27 cellular contexts compared by ENCODE assay signal in genomic region chr2:219636144-219636915, GRCh38. TPM values are rescaled to one million over a fixed set of nuclear protein-coding genes. Genes with fewer than 3 reads are reported as not detected.
DNase-seq lines count a peak whose midpoint lies in the region; ATAC-seq and TF ChIP-seq lines count a peak whose summit lies in the region.
"Had no signal": no experiment of that assay in that cellular context is flagged by ENCODE, and none has a peak within 500 bp of the region (broad histone marks: within the 10 kb centered on the region; RNA-seq: fewer than 3 reads in every experiment).

No MANE protein-coding gene starts in this region.

- peaks cover 2% of the 10 kb centered on the region for H3K4me1 Mint-ChIP-seq in activated CD4-positive, alpha-beta T cell treated with anti-CD3 and anti-CD28 coated beads, Interleukin-2, amount 10 ng/mL, durations not matched to agents 7 days and 5 days

- no peak for DNase-seq in activated CD4-positive, alpha-beta T cell treated with anti-CD3 and anti-CD28 coated beads, Interleukin-2, amount 10 ng/mL, durations not matched to agents 7 days and 5 days
- DNase-seq in activated CD4-positive, alpha-beta T cell treated with anti-CD3 and anti-CD28 coated beads, Interleukin-2, amount 50 U/mL, for 1 hour = no peak
- DNase-seq in HuH-7 (ENCODE audit: low spot score) (peak; percentile 9), left ventricle myocardium superior (peak; percentile 25), sigmoid colon (peak; percentile 53), epidermal melanocyte (ENCODE audit: insufficient read length, low spot score) (no peak)
- no peak for DNase-seq in stimulated activated naive CD4-positive, alpha-beta T cell (lab: John Stamatoyannopoulos, UW)
- no peak for DNase-seq in stimulated activated naive CD8-positive, alpha-beta T cell treated with anti-CD3 and anti-CD28 coated beads, Interleukin-15, Interleukin-2, amounts not matched to agents 100 U/mL and 50 U/mL, for 24 hours
- DNase-seq: activated CD8-positive, alpha-beta T cell treated with anti-CD3 and anti-CD28 coated beads, Interleukin-2, amount 10 ng/mL, durations not matched to agents 7 days and 5 days; activated effector memory CD4-positive, alpha-beta T cell treated with Interleukin-2 at 50 U/mL for 16 hours; activated T-cell treated with anti-CD3 and anti-CD28 coated beads for 4 hours; AML-193; anterior cingulate cortex; effector CD4-positive, alpha-beta T cell; erythroblast; glutamatergic neuron; NCI-H1105; NCI-H2081 treated with DMSO at 0.1 percent for 48 hours; NCI-H226; SHP77 treated with DMSO at 0.1 percent for 48 hours; testis had no signal

- no peaks in the 10 kb centered on the region for H3K36me3 ChIP-seq in sigmoid colon
- H3K36me3 ChIP-seq: breast epithelium had no signal

- H3K27me3 Mint-ChIP-seq in activated CD4-positive, alpha-beta T cell treated with anti-CD3 and anti-CD28 coated beads, Interleukin-2, amount 10 ng/mL, durations not matched to agents 7 days and 5 days = no peaks in the 10 kb centered on the region

- no peaks in the 10 kb centered on the region for H3K36me3 Mint-ChIP-seq in activated CD4-positive, alpha-beta T cell treated with anti-CD3 and anti-CD28 coated beads, Interleukin-2, amount 10 ng/mL, durations not matched to agents 7 days and 5 days (ENCODE audit: low read depth)
- H3K36me3 Mint-ChIP-seq: activated naive CD8-positive, alpha-beta T cell; natural killer cell treated with Interleukin-12 subunit alpha and Interleukin-12 subunit beta and Interleukin-15 and Interleukin-18, amount 100 ng/mL, for 72 hours had no signal

- no peaks in the 10 kb centered on the region for H3K4me1 ChIP-seq in sigmoid colon
- H3K4me1 ChIP-seq: breast epithelium had no signal

- POLR2A ChIA-PET in activated CD4-positive, alpha-beta T cell treated with anti-CD3 and anti-CD28 coated beads, Interleukin-2, amount 10 ng/mL, durations not matched to agents 7 days and 5 days (lab: Charles Lee) = no interaction called here

- no peak for TF ChIP-seq CTCF in sigmoid colon (IDR thresholded peaks at IDR 0.05)

- no peak for TF ChIP-seq EP300 in sigmoid colon (IDR thresholded peaks at IDR 0.05)

- no peaks in the 10 kb centered on the region for H3K9me3 Mint-ChIP-seq in activated CD4-positive, alpha-beta T cell treated with anti-CD3 and anti-CD28 coated beads, Interleukin-2, amount 10 ng/mL, durations not matched to agents 7 days and 5 days
- H3K9me3 Mint-ChIP-seq: CD4-positive, alpha-beta T cell; natural killer cell treated with Interleukin-12 subunit alpha and Interleukin-12 subunit beta and Interleukin-15 and Interleukin-18, amount 100 ng/mL, for 72 hours; stimulated activated naive CD8-positive, alpha-beta T cell treated with anti-CD3 and anti-CD28 coated beads, Interleukin-15, Interleukin-2, amounts not matched to agents 100 ng/mL and 50 ng/mL, for 24 hours had no signal

- intact Hi-C loops in left ventricle myocardium superior (cut with micrococcal nuclease) = no loop called here
- intact Hi-C loops in sigmoid colon (cut with DNase I) = no loop called here

- no peaks in the 10 kb centered on the region for H3K9me3 ChIP-seq in sigmoid colon
- H3K9me3 ChIP-seq: breast epithelium, testis had no signal

- no peak overlapping the region for H3K27ac ChIP-seq in sigmoid colon
- H3K27ac ChIP-seq: breast epithelium, skin epidermis, testis had no signal

- TF ChIP-seq POLR2A in sigmoid colon (IDR thresholded peaks at IDR 0.05) = no peak

- no peak for ATAC-seq in left ventricle myocardium superior
- no peak for ATAC-seq in stimulated activated naive CD8-positive, alpha-beta T cell treated with anti-CD3 and anti-CD28 coated beads, Interleukin-15, Interleukin-2, amounts not matched to agents 100 U/mL and 50 U/mL, for 24 hours
- ATAC-seq: activated CD8-positive, alpha-beta T cell treated with anti-CD3 and anti-CD28 coated beads, Interleukin-2, amount 10 ng/mL, durations not matched to agents 7 days and 5 days; natural killer cell treated with Interleukin-12 subunit alpha and Interleukin-12 subunit beta and Interleukin-15 and Interleukin-18, amount 100 ng/mL, for 72 hours had no signal

- CTCF ChIA-PET in activated CD4-positive, alpha-beta T cell treated with anti-CD3 and anti-CD28 coated beads, Interleukin-2, amount 10 ng/mL, durations not matched to agents 7 days and 5 days (lab: Charles Lee) = interaction anchor here (0.9 kb wide), 1 partner anchor 8 kb away, joined by 3 read pairs; no protein-coding TSS in a partner anchor

- no peak overlapping the region for H3K4me3 ChIP-seq in sigmoid colon
- H3K4me3 ChIP-seq: breast epithelium, skin epidermis, testis had no signal

- WGBS in sigmoid colon, 2 donors = 82 to 89% methylated on average over 24 of the region's 24 CpGs

- no peak overlapping the region for H3K4me3 Mint-ChIP-seq in activated CD4-positive, alpha-beta T cell treated with anti-CD3 and anti-CD28 coated beads, Interleukin-2, amount 10 ng/mL, durations not matched to agents 7 days and 5 days
- H3K4me3 Mint-ChIP-seq: activated CD8-positive, alpha-beta T cell treated with anti-CD3 and anti-CD28 coated beads, Interleukin-2, amount 10 ng/mL, durations not matched to agents 7 days and 5 days; activated naive CD8-positive, alpha-beta T cell; CD4-positive, alpha-beta T cell; natural killer cell treated with Interleukin-12 subunit alpha and Interleukin-12 subunit beta and Interleukin-15 and Interleukin-18, amount 100 ng/mL, for 72 hours; stimulated activated naive CD8-positive, alpha-beta T cell treated with anti-CD3 and anti-CD28 coated beads, Interleukin-15, Interleukin-2, amounts not matched to agents 100 ng/mL and 50 ng/mL, for 24 hours had no signal

- no peaks in the 10 kb centered on the region for H3K27me3 ChIP-seq in sigmoid colon
- H3K27me3 ChIP-seq: breast epithelium, testis had no signal

- peak overlapping the region; percentile 42 for H3K27ac Mint-ChIP-seq in activated CD4-positive, alpha-beta T cell treated with anti-CD3 and anti-CD28 coated beads, Interleukin-2, amount 10 ng/mL, durations not matched to agents 7 days and 5 days
- H3K27ac Mint-ChIP-seq: activated CD8-positive, alpha-beta T cell treated with anti-CD3 and anti-CD28 coated beads, Interleukin-2, amount 10 ng/mL, durations not matched to agents 7 days and 5 days; activated naive CD8-positive, alpha-beta T cell; CD4-positive, alpha-beta T cell; natural killer cell treated with Interleukin-12 subunit alpha and Interleukin-12 subunit beta and Interleukin-15 and Interleukin-18, amount 100 ng/mL, for 72 hours; stimulated activated naive CD8-positive, alpha-beta T cell treated with anti-CD3 and anti-CD28 coated beads, Interleukin-15, Interleukin-2, amounts not matched to agents 100 ng/mL and 50 ng/mL, for 24 hours had no signal

RNA-seq across cellular contexts. Expression of gene SLC4A3, which starts 8.9 kb away (rescaled TPM):
- total RNA-seq in activated CD4-positive, alpha-beta T cell treated with anti-CD3 and anti-CD28 coated beads, Interleukin-2, amount 10 ng/mL, durations not matched to agents 7 days and 5 days = not detected
- 456 TPM for total RNA-seq in left ventricle myocardium superior
- total RNA-seq in sigmoid colon = 1 to 10 TPM in 3 of 4 donors, under 1 TPM in 1; 0.99 to 5.0 (median 1.1) TPM
- 1 to 10 TPM in 1 of 3 donors, under 1 TPM in 2; under 0.01 to 1.0 (median 0.46) TPM for polyA plus RNA-seq in sigmoid colon
- total RNA-seq: activated CD8-positive, alpha-beta T cell treated with anti-CD3 and anti-CD28 coated beads, Interleukin-2, amount 10 ng/mL, durations not matched to agents 7 days and 5 days; natural killer cell treated with Interleukin-12 subunit alpha and Interleukin-12 subunit beta and Interleukin-15 and Interleukin-18, amount 100 ng/mL, for 72 hours had no signal

RNA-seq across cellular contexts. Expression of gene STK11IP, which starts 38.7 kb away (rescaled TPM):
- 10 to 100 TPM; 35.3 to 40.3 TPM for total RNA-seq in activated CD4-positive, alpha-beta T cell treated with anti-CD3 and anti-CD28 coated beads, Interleukin-2, amount 10 ng/mL, durations not matched to agents 7 days and 5 days
- total RNA-seq in left ventricle myocardium superior (14.0 TPM), sigmoid colon (10 to 100 TPM in 2 of 4 donors, 1 to 10 TPM in 2; 8.4 to 13.0 (median 10.1) TPM)
- 10 to 100 TPM in 2 of 3 donors, 1 to 10 TPM in 1; 6.9 to 36.7 (median 10.8) TPM for polyA plus RNA-seq in sigmoid colon

Comparison
In these comparisons a context has a peak if more than half of its experiments do, and no peak if none do; other contexts are left out.
1. DNase-seq: peak in HuH-7 (single experiment), left ventricle myocardium superior (single experiment) and sigmoid colon (single experiment); none in activated CD4-positive, alpha-beta T cell treated with anti-CD3 and anti-CD28 coated beads, Interleukin-2, amount 10 ng/mL, durations not matched to agents 7 days and 5 days (single experiment), activated CD4-positive, alpha-beta T cell treated with anti-CD3 and anti-CD28 coated beads, Interleukin-2, amount 50 U/mL, for 1 hour (single experiment), stimulated activated naive CD4-positive, alpha-beta T cell (0 of 6), epidermal melanocyte (single experiment) and stimulated activated naive CD8-positive, alpha-beta T cell treated with anti-CD3 and anti-CD28 coated beads, Interleukin-15, Interleukin-2, amounts not matched to agents 100 U/mL and 50 U/mL, for 24 hours (single experiment).
2. RNA of gene SLC4A3, which starts 8.9 kb away (total RNA-seq): 456 TPM in left ventricle myocardium superior (single experiment); 0.99 to 5.0 TPM in sigmoid colon and not detected in activated CD4-positive, alpha-beta T cell treated with anti-CD3 and anti-CD28 coated beads, Interleukin-2, amount 10 ng/mL, durations not matched to agents 7 days and 5 days; every median in the first group is over 10 times any median in the second.